16 cellular contexts compared by ENCODE assay signal in the genomic region with DNA sequence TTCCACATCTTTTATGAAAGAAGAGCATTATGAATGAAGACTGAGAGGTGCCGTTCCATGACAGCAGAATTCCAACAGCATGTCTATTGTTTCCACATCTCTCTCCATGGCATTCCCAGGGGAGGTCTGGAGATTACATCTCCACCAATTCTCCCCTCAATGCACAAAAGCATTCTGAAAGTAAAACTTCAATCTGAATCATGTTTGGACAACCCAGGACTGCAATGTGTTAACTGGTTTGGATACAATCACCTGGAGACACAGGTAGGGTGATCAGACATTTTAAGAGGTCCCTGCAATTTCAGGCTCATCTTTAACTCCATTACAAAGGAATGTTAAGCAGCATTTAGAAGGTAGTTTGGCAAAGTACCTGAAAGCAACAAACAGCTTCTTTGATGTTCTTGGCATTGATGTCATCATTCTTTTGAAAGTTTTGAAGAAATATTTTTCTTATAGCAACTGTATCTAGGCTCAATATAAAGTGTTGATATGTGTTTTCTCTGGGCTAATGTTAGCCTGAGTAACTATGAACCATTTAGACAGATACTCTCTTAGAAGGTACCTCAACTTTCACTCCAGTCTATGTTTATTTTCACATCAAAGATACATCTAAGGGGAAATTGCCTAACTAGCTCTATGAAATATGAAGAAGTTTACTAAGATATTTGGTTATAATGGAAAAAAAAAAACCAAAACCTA.
A peak's percentile ranks its signal among the peaks of the same experiment; 100 is the strongest.
DNase-seq lines count a peak whose midpoint lies in the region; ATAC-seq and TF ChIP-seq lines count a peak whose summit lies in the region.
"Had no signal": no experiment of that assay in that cellular context is flagged by ENCODE, and none has a peak within 500 bp of the region (broad histone marks: within the 10 kb centered on the region; RNA-seq: fewer than 3 reads in every experiment).

No MANE protein-coding gene starts in this region.

- H3K27ac Mint-ChIP-seq in CD4-positive, alpha-beta memory T cell, result peak overlapping the region; percentile 85 to 96 (median 91)

- peaks cover 0 to 2% (median 0%) of the 10 kb centered on the region in 8 donors for H3K9me3 Mint-ChIP-seq in CD4-positive, alpha-beta memory T cell

- H3K4me3 ChIP-seq in CD4-positive, alpha-beta memory T cell (ENCODE audit: low read length in 2 of 2), result no peak overlapping the region
- peak overlapping the region in 1 of 3 donors; percentile 21 for H3K4me3 ChIP-seq in breast epithelium
- H3K4me3 ChIP-seq: lower lobe of right lung had no signal

- CTCF ChIA-PET in CD4-positive, alpha-beta memory T cell (lab: Charles Lee; ENCODE audit: partially characterized antibody), result interaction anchor here (6.1 kb wide), 1 partner anchor 237 kb away, joined by 35 read pairs; the partner anchor contains the start of gene MAML2

- peak in 4 of 5 donors; percentile 56 to 72 (median 66) for DNase-seq in CD4-positive, alpha-beta memory T cell
- DNase-seq in NCI-H226, result peak; percentile 28
- no peak for DNase-seq in breast epithelium (ENCODE audit: low spot score in 2 of 2)
- peak; percentile 15 for DNase-seq in myocyte (ENCODE audit: low read depth)
- DNase-seq in left ventricle myocardium superior, result no peak
- DNase-seq in NCI-H146 treated with DMSO at 0.1 percent for 48 hours (lab: John Stamatoyannopoulos, UW; ENCODE audit: unreplicated experiment), result no peak
- DNase-seq: activated CD4-positive, alpha-beta T cell treated with anti-CD3 and anti-CD28 coated beads for 48 hours; GDM1; hippocampal formation; lower lobe of right lung; NCI-H146; stimulated activated naive CD4-positive, alpha-beta T cell treated with Interleukin-2 at 50 U/mL for 16 hours had no signal

- peak overlapping the region in 6 of 8 donors; percentile 0 to 71 (median 15) for H3K4me3 Mint-ChIP-seq in CD4-positive, alpha-beta memory T cell

- no peaks in the 10 kb centered on the region for H3K27me3 Mint-ChIP-seq in CD4-positive, alpha-beta memory T cell
- H3K27me3 Mint-ChIP-seq: progenitor cell of endocrine pancreas had no signal

- H3K9me3 ChIP-seq in CD4-positive, alpha-beta memory T cell (ENCODE audit: control insufficient read depth in 1 of 2, low read length in 2 of 2), result no peaks in the 10 kb centered on the region
- H3K9me3 ChIP-seq in breast epithelium, result no peaks in the 10 kb centered on the region
- H3K9me3 ChIP-seq: lower lobe of right lung had no signal

- ATAC-seq in HG03039 (IDR thresholded peaks at IDR 0.05; ENCODE audit: unreplicated experiment) (no peak), left ventricle myocardium superior (no peak), GM18502 (IDR thresholded peaks at IDR 0.05; ENCODE audit: poor library complexity, unreplicated experiment) (no peak)

- H3K4me1 ChIP-seq in CD4-positive, alpha-beta memory T cell (ENCODE audit: insufficient read depth, low read length), result peaks cover 37% of the 10 kb centered on the region
- peaks cover 5 to 7% of the 10 kb centered on the region in 2 donors for H3K4me1 ChIP-seq in breast epithelium

- TF ChIP-seq CTCF in breast epithelium (IDR thresholded peaks at IDR 0.05), result no peak

- POLR2A ChIA-PET in CD4-positive, alpha-beta memory T cell (lab: Charles Lee; ENCODE audit: partially characterized antibody), result interaction anchor here (1.1 to 1.5 kb wide), 4 partner anchors 8 to 284 kb away, joined by 3 to 4 read pairs (median 3); partner anchors contain the start of genes CCDC82 and JRKL

- intact Hi-C loops in CD4-positive, alpha-beta memory T cell (cut with micrococcal nuclease), result no loop called here
- intact Hi-C loops in breast epithelium (cut with DNase I; ENCODE audit: low total_unique reads), result no loop called here
- intact Hi-C loops in left ventricle myocardium superior (cut with micrococcal nuclease), result no loop called here

- peaks cover 35 to 56% (median 46%) of the 10 kb centered on the region in 4 donors for H3K4me1 Mint-ChIP-seq in CD4-positive, alpha-beta memory T cell

- no peaks in the 10 kb centered on the region for H3K36me3 ChIP-seq in CD4-positive, alpha-beta memory T cell (ENCODE audit: insufficient read depth, low read length)
- no peaks in the 10 kb centered on the region for H3K36me3 ChIP-seq in breast epithelium
- H3K36me3 ChIP-seq: lower lobe of right lung had no signal

- peaks cover 4 to 6% of the 10 kb centered on the region in 2 donors for H3K36me3 Mint-ChIP-seq in CD4-positive, alpha-beta memory T cell

- H3K27ac ChIP-seq in CD4-positive, alpha-beta memory T cell (ENCODE audit: low read depth, low read length), result no peak overlapping the region
- peak overlapping the region; percentile 74 to 95 for H3K27ac ChIP-seq in breast epithelium
- H3K27ac ChIP-seq: C4-2B, lower lobe of right lung had no signal

- H3K27me3 ChIP-seq in CD4-positive, alpha-beta memory T cell (ENCODE audit: insufficient read depth, low read length), result no peaks in the 10 kb centered on the region
- H3K27me3 ChIP-seq in breast epithelium, result no peaks in the 10 kb centered on the region

- TF ChIP-seq POLR2A in breast epithelium (IDR thresholded peaks at IDR 0.05), result no peak

Comparison
In these comparisons a context has a peak if more than half of its experiments do, and no peak if none do; other contexts are left out.
1. DNase-seq: peak in CD4-positive, alpha-beta memory T cell (4 of 5), NCI-H226 (single experiment) and myocyte (single experiment); none in breast epithelium (0 of 2), left ventricle myocardium superior (single experiment) and NCI-H146 treated with DMSO at 0.1 percent for 48 hours (single experiment).